In the genomic region with DNA sequence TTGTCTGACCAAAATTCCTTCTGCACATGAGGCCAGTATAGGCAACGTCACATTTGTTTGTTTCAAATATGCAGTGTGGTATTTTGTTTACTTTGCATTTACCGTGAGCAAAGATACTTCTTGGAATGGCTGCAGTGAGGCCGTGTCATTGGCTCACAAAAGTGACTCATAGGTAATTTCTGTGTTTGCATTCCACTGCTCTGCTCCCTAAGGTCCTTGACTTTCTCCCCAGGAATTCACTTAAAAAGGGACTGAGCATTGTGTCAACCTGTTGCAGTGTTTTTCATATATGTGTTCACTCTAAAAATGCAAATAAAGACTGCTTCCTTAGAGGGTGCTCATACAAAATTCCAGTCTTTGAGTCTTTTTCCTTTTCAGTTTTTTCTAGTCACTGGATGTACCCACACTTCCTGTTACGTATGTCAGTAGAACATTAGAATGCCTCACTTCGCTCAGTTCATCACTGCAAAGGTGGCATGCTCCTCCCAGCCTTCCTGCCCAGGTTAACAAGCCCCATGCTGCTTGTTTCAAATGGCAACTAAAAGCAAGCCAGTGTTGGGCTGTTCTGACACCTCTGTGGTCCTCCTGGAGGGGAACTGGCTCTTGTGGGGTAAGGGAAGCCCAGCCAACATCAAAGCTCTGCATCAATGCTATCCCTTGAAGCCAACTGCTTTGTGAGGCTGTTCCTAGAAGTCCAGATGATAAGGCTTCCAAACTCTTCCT, we compare ENCODE assay signal across 1 cellular context.
TF ChIP-seq lines count a peak whose summit lies in the region.

No MANE protein-coding gene starts in this region.

TF ChIP-seq in HepG2, 621 proteins besides CTCF, POLR2A, EP300 and RAD21 (continued from another document and continues in another):
- TF ChIP-seq HDAC2 (CRISPR knock-in tag; IDR thresholded peaks at IDR 0.05) (peak; percentile 76), HNRNPK (IDR thresholded peaks at IDR 0.05; ENCODE audit: low read depth, low read length, poor library complexity, severe bottlenecking) (no peak), ZNF335 (CRISPR knock-in tag; IDR thresholded peaks at IDR 0.05) (peak; percentile 80), ZNF317 (CRISPR knock-in tag; IDR thresholded peaks at IDR 0.05) (no peak), GLI4 (CRISPR knock-in tag; IDR thresholded peaks at IDR 0.05; ENCODE audit: borderline replicate concordance) (no peak), ZNF430 (CRISPR knock-in tag; IDR thresholded peaks at IDR 0.05) (peak; percentile 51; the same call in 1 of the 2 replicates), ZNF343 (CRISPR knock-in tag; IDR thresholded peaks at IDR 0.05) (no peak), SOX13 (IDR thresholded peaks at IDR 0.05) (peak; percentile 68), SOX13 (CRISPR knock-in tag; conservative IDR thresholded peaks at IDR 0.05 in 1 of 2, IDR thresholded peaks at IDR 0.05 in 1 of 2) (peak in 1 of 2 experiments; percentile 98; a peak in 2 of 4 replicates), ZNF747 (CRISPR knock-in tag; IDR thresholded peaks at IDR 0.05; ENCODE audit: borderline replicate concordance) (no peak), PCBP1 (IDR thresholded peaks at IDR 0.05; ENCODE audit: borderline replicate concordance, low read depth, low read length) (no peak), TCF7 (IDR thresholded peaks at IDR 0.05; ENCODE audit: low read depth) (peak; percentile 69), GATAD1 (CRISPR knock-in tag; IDR thresholded peaks at IDR 0.05) (peak; percentile 38; the same call in 1 of the 2 replicates), ISL2 (CRISPR knock-in tag; IDR thresholded peaks at IDR 0.05) (peak; percentile 88)
- TF ChIP-seq, protein P1, sequence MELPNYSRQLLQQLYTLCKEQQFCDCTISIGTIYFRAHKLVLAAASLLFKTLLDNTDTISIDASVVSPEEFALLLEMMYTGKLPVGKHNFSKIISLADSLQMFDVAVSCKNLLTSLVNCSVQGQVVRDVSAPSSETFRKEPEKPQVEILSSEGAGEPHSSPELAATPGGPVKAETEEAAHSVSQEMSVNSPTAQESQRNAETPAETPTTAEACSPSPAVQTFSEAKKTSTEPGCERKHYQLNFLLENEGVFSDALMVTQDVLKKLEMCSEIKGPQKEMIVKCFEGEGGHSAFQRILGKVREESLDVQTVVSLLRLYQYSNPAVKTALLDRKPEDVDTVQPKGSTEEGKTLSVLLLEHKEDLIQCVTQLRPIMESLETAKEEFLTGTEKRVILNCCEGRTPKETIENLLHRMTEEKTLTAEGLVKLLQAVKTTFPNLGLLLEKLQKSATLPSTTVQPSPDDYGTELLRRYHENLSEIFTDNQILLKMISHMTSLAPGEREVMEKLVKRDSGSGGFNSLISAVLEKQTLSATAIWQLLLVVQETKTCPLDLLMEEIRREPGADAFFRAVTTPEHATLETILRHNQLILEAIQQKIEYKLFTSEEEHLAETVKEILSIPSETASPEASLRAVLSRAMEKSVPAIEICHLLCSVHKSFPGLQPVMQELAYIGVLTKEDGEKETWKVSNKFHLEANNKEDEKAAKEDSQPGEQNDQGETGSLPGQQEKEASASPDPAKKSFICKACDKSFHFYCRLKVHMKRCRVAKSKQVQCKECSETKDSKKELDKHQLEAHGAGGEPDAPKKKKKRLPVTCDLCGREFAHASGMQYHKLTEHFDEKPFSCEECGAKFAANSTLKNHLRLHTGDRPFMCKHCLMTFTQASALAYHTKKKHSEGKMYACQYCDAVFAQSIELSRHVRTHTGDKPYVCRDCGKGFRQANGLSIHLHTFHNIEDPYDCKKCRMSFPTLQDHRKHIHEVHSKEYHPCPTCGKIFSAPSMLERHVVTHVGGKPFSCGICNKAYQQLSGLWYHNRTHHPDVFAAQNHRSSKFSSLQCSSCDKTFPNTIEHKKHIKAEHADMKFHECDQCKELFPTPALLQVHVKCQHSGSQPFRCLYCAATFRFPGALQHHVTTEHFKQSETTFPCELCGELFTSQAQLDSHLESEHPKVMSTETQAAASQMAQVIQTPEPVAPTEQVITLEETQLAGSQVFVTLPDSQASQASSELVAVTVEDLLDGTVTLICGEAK (IDR thresholded peaks at IDR 0.05), result no peak
- TF ChIP-seq, protein P1 (CRISPR knock-in tag; IDR thresholded peaks at IDR 0.05), result no peak; the same call in 1 of the 2 replicates
- TF ChIP-seq, protein P2, sequence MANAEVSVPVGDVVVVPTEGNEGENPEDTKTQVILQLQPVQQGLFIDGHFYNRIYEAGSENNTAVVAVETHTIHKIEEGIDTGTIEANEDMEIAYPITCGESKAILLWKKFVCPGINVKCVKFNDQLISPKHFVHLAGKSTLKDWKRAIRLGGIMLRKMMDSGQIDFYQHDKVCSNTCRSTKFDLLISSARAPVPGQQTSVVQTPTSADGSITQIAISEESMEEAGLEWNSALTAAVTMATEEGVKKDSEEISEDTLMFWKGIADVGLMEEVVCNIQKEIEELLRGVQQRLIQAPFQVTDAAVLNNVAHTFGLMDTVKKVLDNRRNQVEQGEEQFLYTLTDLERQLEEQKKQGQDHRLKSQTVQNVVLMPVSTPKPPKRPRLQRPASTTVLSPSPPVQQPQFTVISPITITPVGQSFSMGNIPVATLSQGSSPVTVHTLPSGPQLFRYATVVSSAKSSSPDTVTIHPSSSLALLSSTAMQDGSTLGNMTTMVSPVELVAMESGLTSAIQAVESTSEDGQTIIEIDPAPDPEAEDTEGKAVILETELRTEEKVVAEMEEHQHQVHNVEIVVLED (CRISPR knock-in tag; IDR thresholded peaks at IDR 0.05; ENCODE audit: borderline replicate concordance), result no peak
- TF ChIP-seq, protein P3, sequence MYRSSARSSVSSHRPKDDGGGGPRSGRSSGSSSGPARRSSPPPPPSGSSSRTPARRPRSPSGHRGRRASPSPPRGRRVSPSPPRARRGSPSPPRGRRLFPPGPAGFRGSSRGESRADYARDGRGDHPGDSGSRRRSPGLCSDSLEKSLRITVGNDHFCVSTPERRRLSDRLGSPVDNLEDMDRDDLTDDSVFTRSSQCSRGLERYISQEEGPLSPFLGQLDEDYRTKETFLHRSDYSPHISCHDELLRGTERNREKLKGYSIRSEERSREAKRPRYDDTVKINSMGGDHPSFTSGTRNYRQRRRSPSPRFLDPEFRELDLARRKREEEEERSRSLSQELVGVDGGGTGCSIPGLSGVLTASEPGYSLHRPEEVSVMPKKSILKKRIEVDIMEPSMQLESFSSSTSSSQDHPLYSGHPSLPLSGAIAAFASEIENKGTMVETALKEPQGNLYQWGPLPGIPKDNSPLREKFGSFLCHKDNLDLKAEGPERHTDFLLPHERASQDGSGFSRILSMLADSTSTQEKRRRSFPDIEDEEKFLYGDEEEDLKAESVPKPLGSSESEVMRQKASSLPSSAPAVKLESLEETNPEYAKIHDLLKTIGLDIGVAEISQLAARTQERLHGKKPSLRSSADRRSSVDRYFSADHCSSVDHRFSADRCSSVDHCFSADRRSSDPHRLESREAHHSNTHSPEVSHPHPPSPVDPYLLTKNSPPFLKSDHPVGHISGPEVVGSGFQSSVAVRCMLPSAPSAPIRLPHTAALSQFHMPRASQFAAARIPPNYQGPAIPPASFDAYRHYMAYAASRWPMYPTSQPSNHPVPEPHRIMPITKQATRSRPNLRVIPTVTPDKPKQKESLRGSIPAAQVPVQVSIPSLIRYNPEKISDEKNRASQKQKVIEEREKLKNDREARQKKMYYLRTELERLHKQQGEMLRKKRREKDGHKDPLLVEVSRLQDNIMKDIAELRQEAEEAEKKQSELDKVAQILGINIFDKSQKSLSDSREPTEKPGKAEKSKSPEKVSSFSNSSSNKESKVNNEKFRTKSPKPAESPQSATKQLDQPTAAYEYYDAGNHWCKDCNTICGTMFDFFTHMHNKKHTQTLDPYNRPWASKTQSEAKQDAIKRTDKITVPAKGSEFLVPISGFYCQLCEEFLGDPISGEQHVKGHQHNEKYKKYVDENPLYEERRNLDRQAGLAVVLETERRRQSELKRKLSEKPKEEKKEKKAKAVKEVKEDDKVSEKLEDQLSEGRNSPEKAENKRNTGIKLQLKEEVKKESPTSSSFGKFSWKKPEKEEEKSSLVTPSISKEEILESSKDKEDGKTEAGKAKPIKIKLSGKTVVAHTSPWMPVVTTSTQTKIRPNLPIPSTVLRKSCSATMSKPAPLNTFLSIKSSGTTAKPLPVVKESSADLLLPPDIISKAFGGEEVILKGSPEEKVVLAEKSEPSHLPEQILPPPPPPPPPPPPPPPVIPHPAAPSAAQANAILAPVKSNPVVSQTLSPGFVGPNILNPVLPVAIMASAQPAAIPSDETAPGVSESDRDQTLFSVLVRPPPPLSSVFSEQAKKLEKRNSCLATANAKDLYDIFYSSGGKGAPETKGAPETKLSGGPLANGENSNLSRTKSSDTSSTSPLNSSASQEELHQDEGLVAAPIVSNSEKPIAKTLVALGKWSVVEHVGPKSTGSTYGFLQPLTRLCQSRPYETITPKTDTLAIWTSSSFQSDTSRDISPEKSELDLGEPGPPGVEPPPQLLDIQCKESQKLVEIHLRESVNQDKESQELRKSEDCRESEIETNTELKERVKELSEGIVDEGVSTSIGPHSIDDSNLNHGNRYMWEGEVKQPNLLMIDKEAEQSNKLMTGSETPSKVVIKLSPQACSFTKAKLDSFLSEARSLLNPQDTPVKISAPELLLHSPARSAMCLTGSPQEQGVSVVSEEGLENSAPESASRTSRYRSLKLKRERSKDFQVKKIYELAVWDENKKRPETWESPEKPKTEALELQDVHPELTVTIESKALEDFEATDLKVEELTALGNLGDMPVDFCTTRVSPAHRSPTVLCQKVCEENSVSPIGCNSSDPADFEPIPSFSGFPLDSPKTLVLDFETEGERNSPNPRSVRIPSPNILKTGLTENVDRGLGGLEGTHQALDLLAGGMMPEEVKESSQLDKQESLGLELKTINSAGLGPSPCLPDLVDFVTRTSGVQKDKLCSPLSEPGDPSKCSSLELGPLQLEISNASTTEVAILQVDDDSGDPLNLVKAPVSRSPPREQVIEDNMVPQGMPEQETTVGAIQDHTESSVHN (CRISPR knock-in tag; IDR thresholded peaks at IDR 0.05), result no peak
- TF ChIP-seq, protein P4, sequence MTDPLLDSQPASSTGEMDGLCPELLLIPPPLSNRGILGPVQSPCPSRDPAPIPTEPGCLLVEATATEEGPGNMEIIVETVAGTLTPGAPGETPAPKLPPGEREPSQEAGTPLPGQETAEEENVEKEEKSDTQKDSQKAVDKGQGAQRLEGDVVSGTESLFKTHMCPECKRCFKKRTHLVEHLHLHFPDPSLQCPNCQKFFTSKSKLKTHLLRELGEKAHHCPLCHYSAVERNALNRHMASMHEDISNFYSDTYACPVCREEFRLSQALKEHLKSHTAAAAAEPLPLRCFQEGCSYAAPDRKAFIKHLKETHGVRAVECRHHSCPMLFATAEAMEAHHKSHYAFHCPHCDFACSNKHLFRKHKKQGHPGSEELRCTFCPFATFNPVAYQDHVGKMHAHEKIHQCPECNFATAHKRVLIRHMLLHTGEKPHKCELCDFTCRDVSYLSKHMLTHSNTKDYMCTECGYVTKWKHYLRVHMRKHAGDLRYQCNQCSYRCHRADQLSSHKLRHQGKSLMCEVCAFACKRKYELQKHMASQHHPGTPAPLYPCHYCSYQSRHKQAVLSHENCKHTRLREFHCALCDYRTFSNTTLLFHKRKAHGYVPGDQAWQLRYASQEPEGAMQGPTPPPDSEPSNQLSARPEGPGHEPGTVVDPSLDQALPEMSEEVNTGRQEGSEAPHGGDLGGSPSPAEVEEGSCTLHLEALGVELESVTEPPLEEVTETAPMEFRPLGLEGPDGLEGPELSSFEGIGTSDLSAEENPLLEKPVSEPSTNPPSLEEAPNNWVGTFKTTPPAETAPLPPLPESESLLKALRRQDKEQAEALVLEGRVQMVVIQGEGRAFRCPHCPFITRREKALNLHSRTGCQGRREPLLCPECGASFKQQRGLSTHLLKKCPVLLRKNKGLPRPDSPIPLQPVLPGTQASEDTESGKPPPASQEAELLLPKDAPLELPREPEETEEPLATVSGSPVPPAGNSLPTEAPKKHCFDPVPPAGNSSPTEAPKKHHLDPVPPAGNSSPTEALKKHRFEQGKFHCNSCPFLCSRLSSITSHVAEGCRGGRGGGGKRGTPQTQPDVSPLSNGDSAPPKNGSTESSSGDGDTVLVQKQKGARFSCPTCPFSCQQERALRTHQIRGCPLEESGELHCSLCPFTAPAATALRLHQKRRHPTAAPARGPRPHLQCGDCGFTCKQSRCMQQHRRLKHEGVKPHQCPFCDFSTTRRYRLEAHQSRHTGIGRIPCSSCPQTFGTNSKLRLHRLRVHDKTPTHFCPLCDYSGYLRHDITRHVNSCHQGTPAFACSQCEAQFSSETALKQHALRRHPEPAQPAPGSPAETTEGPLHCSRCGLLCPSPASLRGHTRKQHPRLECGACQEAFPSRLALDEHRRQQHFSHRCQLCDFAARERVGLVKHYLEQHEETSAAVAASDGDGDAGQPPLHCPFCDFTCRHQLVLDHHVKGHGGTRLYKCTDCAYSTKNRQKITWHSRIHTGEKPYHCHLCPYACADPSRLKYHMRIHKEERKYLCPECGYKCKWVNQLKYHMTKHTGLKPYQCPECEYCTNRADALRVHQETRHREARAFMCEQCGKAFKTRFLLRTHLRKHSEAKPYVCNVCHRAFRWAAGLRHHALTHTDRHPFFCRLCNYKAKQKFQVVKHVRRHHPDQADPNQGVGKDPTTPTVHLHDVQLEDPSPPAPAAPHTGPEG (CRISPR knock-in tag; IDR thresholded peaks at IDR 0.05), result no peak
- TF ChIP-seq, protein P5, sequence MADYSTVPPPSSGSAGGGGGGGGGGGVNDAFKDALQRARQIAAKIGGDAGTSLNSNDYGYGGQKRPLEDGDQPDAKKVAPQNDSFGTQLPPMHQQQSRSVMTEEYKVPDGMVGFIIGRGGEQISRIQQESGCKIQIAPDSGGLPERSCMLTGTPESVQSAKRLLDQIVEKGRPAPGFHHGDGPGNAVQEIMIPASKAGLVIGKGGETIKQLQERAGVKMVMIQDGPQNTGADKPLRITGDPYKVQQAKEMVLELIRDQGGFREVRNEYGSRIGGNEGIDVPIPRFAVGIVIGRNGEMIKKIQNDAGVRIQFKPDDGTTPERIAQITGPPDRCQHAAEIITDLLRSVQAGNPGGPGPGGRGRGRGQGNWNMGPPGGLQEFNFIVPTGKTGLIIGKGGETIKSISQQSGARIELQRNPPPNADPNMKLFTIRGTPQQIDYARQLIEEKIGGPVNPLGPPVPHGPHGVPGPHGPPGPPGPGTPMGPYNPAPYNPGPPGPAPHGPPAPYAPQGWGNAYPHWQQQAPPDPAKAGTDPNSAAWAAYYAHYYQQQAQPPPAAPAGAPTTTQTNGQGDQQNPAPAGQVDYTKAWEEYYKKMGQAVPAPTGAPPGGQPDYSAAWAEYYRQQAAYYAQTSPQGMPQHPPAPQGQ (CRISPR knock-in tag; IDR thresholded peaks at IDR 0.05; ENCODE audit: borderline replicate concordance), result no peak
